ENCODE assay signal across 11 cellular contexts in the genomic region with DNA sequence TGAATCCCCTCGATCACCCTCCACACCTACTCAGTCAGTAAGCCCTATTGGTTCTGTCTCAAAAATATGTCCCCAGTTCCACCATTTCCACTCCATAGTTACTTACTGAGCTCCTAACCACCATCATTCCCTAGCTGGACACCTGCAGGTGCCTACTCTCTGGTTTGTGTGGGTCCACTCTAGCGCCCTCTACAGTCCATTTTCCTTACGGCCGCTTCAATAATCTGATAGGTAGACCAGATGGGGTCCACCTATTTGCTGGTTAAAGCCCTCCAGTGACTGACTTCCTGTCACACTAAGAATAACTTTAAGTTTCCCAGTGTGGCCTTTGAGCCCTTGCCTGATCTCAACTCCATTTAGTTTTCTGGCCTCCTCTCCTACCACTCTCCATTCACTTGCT. TPM values are rescaled to one million over a fixed set of nuclear protein-coding genes. Genes with fewer than 3 reads are reported as not detected.
DNase-seq lines count a peak whose midpoint lies in the region; TF ChIP-seq lines count a peak whose summit lies in the region.
"Had no signal": no experiment of that assay in that cellular context is flagged by ENCODE, and none has a peak within 500 bp of the region (broad histone marks: within the 10 kb centered on the region; RNA-seq: fewer than 3 reads in every experiment).

No MANE protein-coding gene starts in this region.

- TF ChIP-seq CTCF in MCF 10A (IDR thresholded peaks at IDR 0.05; ENCODE audit: unreplicated experiment) (peak; percentile 39), nephron (IDR thresholded peaks at IDR 0.05; ENCODE audit: unreplicated experiment in 3 of 3) (peak in 1 of 3 experiments; percentile 12)

- POLR2A ChIA-PET in MCF 10A (lab: Yijun Ruan, JAX) = interaction anchor here (2.1 kb wide), 1 partner anchor 10 kb away, joined by 9 read pairs; no protein-coding TSS in a partner anchor

- H3K9me3 Mint-ChIP-seq in MCF 10A (ENCODE audit: unreplicated experiment) (no peaks in the 10 kb centered on the region), nephron (no peaks in the 10 kb centered on the region)
- no peaks in the 10 kb centered on the region for H3K9me3 Mint-ChIP-seq in activated T-helper 2 cell treated with anti-CD3 and anti-CD28 coated beads, Interferon-gamma antibody, Interleukin-2, Interleukin-4, amounts not matched to agents 10 μg/mL and 5 μg/mL and 100 μg/mL, durations not matched to agents 14 hours and 24 hours and 36 hours
- H3K9me3 Mint-ChIP-seq: natural killer cell had no signal

- H3K27me3 Mint-ChIP-seq in MCF 10A (ENCODE audit: insufficient read depth, unreplicated experiment) = no peaks in the 10 kb centered on the region
- H3K27me3 Mint-ChIP-seq in nephron (ENCODE audit: low read depth) = no peaks in the 10 kb centered on the region
- H3K27me3 Mint-ChIP-seq in activated T-helper 2 cell treated with anti-CD3 and anti-CD28 coated beads, Interferon-gamma antibody, Interleukin-2, Interleukin-4, amounts not matched to agents 10 μg/mL and 5 μg/mL and 100 μg/mL, durations not matched to agents 14 hours and 24 hours and 36 hours (ENCODE audit: low read depth) = peaks cover 59% of the 10 kb centered on the region

- DNase-seq in ELR (ENCODE audit: low read depth) (peak; percentile 11), MCF 10A (ENCODE audit: unreplicated experiment) (peak; percentile 20), CD1c-positive myeloid dendritic cell (ENCODE audit: extremely low spot score) (no peak), occipital lobe (lab: John Stamatoyannopoulos, UW) (no peak)
- DNase-seq in Jurkat, Clone E6-1 (ENCODE audit: low read depth, low spot score) = peak; percentile 63
- DNase-seq in effector CD8-positive, alpha-beta T cell (lab: John Stamatoyannopoulos, UW) = no peak
- DNase-seq in activated T-helper 2 cell treated with anti-CD3 and anti-CD28 coated beads, Interferon-gamma antibody, Interleukin-2, Interleukin-4, amounts not matched to agents 10 μg/mL and 5 μg/mL and 100 μg/mL, durations not matched to agents 14 hours and 24 hours and 36 hours (ENCODE audit: low spot score) = no peak
- DNase-seq: natural killer cell had no signal

- BruUV-seq in MCF 10A (replicated peaks; lab: Mats Ljungman, UMichigan) = no TSS peak

- H3K4me3 ChIP-seq in Jurkat, Clone E6-1 (ENCODE audit: low read length) = peak overlapping the region; percentile 5; the same call in 1 of the 2 replicates
- H3K4me3 ChIP-seq: GM12878, SJSA1 had no signal

- CTCF ChIA-PET in MCF 10A (lab: Yijun Ruan, JAX) = interaction anchor here (0.6 to 0.9 kb wide), 4 partner anchors 8 to 673 kb away, joined by 3 to 4 read pairs (median 3); no protein-coding TSS in a partner anchor

- H3K27ac Mint-ChIP-seq in MCF 10A (ENCODE audit: low read depth, unreplicated experiment) (peak overlapping the region; percentile 65), nephron (peak overlapping the region; percentile 25 to 98 (median 96))
- no peak overlapping the region for H3K27ac Mint-ChIP-seq in activated T-helper 2 cell treated with anti-CD3 and anti-CD28 coated beads, Interferon-gamma antibody, Interleukin-2, Interleukin-4, amounts not matched to agents 10 μg/mL and 5 μg/mL and 100 μg/mL, durations not matched to agents 14 hours and 24 hours and 36 hours
- H3K27ac Mint-ChIP-seq: natural killer cell had no signal

- H3K36me3 Mint-ChIP-seq in MCF 10A (ENCODE audit: insufficient read depth, unreplicated experiment) (no peaks in the 10 kb centered on the region), nephron (ENCODE audit: low read depth) (peaks cover 4% of the 10 kb centered on the region)
- H3K36me3 Mint-ChIP-seq in activated T-helper 2 cell treated with anti-CD3 and anti-CD28 coated beads, Interferon-gamma antibody, Interleukin-2, Interleukin-4, amounts not matched to agents 10 μg/mL and 5 μg/mL and 100 μg/mL, durations not matched to agents 14 hours and 24 hours and 36 hours (ENCODE audit: low read depth) = no peaks in the 10 kb centered on the region
- H3K36me3 Mint-ChIP-seq: natural killer cell had no signal

- intact Hi-C loops in MCF 10A (cut with micrococcal nuclease) = no loop called here
- intact Hi-C loops in activated T-helper 2 cell treated with anti-CD3 and anti-CD28 coated beads, Interferon-gamma antibody, Interleukin-2, Interleukin-4, amounts not matched to agents 10 μg/mL and 5 μg/mL and 100 μg/mL, durations not matched to agents 14 hours and 24 hours and 36 hours (cut with micrococcal nuclease) = no loop called here

- H3K4me1 Mint-ChIP-seq in MCF 10A (ENCODE audit: insufficient read depth, unreplicated experiment) (peaks cover 34% of the 10 kb centered on the region), nephron (peaks cover 65% of the 10 kb centered on the region)
- no peaks in the 10 kb centered on the region for H3K4me1 Mint-ChIP-seq in activated T-helper 2 cell treated with anti-CD3 and anti-CD28 coated beads, Interferon-gamma antibody, Interleukin-2, Interleukin-4, amounts not matched to agents 10 μg/mL and 5 μg/mL and 100 μg/mL, durations not matched to agents 14 hours and 24 hours and 36 hours (ENCODE audit: low read depth)
- H3K4me1 Mint-ChIP-seq: natural killer cell had no signal

- H3K4me3 Mint-ChIP-seq in MCF 10A (ENCODE audit: unreplicated experiment) = no peak overlapping the region
- H3K4me3 Mint-ChIP-seq in nephron = peak overlapping the region in 2 of 3 experiments; percentile 6 to 37
- no peak overlapping the region for H3K4me3 Mint-ChIP-seq in activated T-helper 2 cell treated with anti-CD3 and anti-CD28 coated beads, Interferon-gamma antibody, Interleukin-2, Interleukin-4, amounts not matched to agents 10 μg/mL and 5 μg/mL and 100 μg/mL, durations not matched to agents 14 hours and 24 hours and 36 hours (ENCODE audit: low read depth)
- H3K4me3 Mint-ChIP-seq: natural killer cell had no signal

RNA-seq across cellular contexts. Expression of gene GXYLT2, which starts 5.0 kb away (rescaled TPM):
- 26.9 TPM for polyA plus RNA-seq in Jurkat, Clone E6-1 (2012; ENCODE audit: insufficient read depth, insufficient read length)
- total RNA-seq in MCF 10A (2022) (3.9 and 4.1 TPM in 2 replicates), occipital lobe (4.7 TPM)
- 0.05 TPM in 1 of 2 replicates, not detected in the other for total RNA-seq in activated T-helper 2 cell treated with anti-CD3 and anti-CD28 coated beads, Interferon-gamma antibody, Interleukin-2, Interleukin-4, amounts not matched to agents 10 μg/mL and 5 μg/mL and 100 μg/mL, durations not matched to agents 14 hours and 24 hours and 36 hours
- total RNA-seq: natural killer cell had no signal

RNA-seq across cellular contexts. Expression of gene SHQ1, which starts 44.6 kb away (rescaled TPM):
- 63.4 TPM for polyA plus RNA-seq in Jurkat, Clone E6-1 (2012; ENCODE audit: insufficient read depth, insufficient read length)
- total RNA-seq in MCF 10A (2022) = 17.4 and 30.4 TPM in 2 replicates
- total RNA-seq in occipital lobe = 24.8 TPM
- total RNA-seq in activated T-helper 2 cell treated with anti-CD3 and anti-CD28 coated beads, Interferon-gamma antibody, Interleukin-2, Interleukin-4, amounts not matched to agents 10 μg/mL and 5 μg/mL and 100 μg/mL, durations not matched to agents 14 hours and 24 hours and 36 hours = 29.0 and 31.2 TPM in 2 replicates

Comparison
In these comparisons a context has a peak if more than half of its experiments do, and no peak if none do; other contexts are left out.
1. DNase-seq: peak in ELR (single experiment), Jurkat, Clone E6-1 (single experiment) and MCF 10A (single experiment); none in CD1c-positive myeloid dendritic cell (single experiment), effector CD8-positive, alpha-beta T cell (single experiment), occipital lobe (single experiment) and activated T-helper 2 cell treated with anti-CD3 and anti-CD28 coated beads, Interferon-gamma antibody, Interleukin-2, Interleukin-4, amounts not matched to agents 10 μg/mL and 5 μg/mL and 100 μg/mL, durations not matched to agents 14 hours and 24 hours and 36 hours (single experiment).
2. H3K4me3 Mint-ChIP-seq: peak in nephron (2 of 3); none in MCF 10A (single experiment) and activated T-helper 2 cell treated with anti-CD3 and anti-CD28 coated beads, Interferon-gamma antibody, Interleukin-2, Interleukin-4, amounts not matched to agents 10 μg/mL and 5 μg/mL and 100 μg/mL, durations not matched to agents 14 hours and 24 hours and 36 hours (single experiment).